In the genomic region with DNA sequence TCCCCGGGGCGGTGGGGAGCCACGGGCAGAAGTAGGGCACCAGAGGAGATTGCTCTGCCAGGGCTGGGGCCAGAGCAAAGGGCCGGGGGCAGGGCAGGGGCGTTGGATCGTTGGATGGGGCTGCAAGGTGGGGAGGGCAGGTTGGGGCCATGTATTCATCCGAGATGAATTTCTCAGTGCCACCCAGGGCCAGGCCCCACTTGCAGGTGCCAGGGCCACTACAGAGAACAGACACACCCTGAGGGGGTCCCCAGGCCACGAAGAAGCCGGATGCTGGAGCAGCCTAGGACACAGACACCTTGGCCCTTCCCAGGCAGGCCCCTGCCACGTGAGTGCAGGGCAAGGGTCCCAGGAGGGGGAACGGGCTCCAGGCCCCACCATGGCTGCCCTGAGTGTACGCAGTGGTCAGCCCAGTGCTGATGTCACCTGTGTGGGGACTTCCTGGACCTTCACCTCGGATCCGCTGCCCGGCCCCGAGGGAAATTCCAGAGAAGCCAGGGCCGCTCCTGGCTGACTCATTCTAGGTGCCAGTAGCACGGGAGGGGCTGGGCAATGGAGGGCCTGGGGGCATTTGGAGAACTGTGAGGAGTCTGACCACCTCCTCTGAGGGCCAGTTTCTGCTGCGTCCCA, we compare ENCODE assay signal across 11 cellular contexts. TPM values are rescaled to one million over a fixed set of nuclear protein-coding genes. Genes with fewer than 3 reads are reported as not detected.
DNase-seq lines count a peak whose midpoint lies in the region; ATAC-seq and TF ChIP-seq lines count a peak whose summit lies in the region.
"Had no signal": no experiment of that assay in that cellular context is flagged by ENCODE, and none has a peak within 500 bp of the region (broad histone marks: within the 10 kb centered on the region; RNA-seq: fewer than 3 reads in every experiment).

No MANE protein-coding gene starts in this region.

- H3K27me3 ChIP-seq in body of pancreas: no peaks in the 10 kb centered on the region
- no peaks in the 10 kb centered on the region for H3K27me3 ChIP-seq in mesendoderm (ENCODE audit: insufficient read depth, low read length, poor library complexity)
- no peaks in the 10 kb centered on the region for H3K27me3 ChIP-seq in testis
- H3K27me3 ChIP-seq: BLaER1 had no signal

- H3K23ac ChIP-seq in mesendoderm (ENCODE audit: low read length): no peak overlapping the region

- CTCF ChIA-PET in Calu3 (lab: Charles Lee): interaction anchor here (0.8 kb wide), 1 partner anchor 51 kb away, joined by 4 read pairs; no protein-coding TSS in a partner anchor

- peaks cover 44% of the 10 kb centered on the region for H3K4me1 ChIP-seq in body of pancreas
- H3K4me1 ChIP-seq in mesendoderm (ENCODE audit: control insufficient read depth, low read depth, low read length): no peaks in the 10 kb centered on the region
- no peaks in the 10 kb centered on the region for H3K4me1 ChIP-seq in testis

- H2AK5ac ChIP-seq in mesendoderm (ENCODE audit: low read length): no peak overlapping the region

- H3K36me3 ChIP-seq in body of pancreas (replicated peaks in 1 of 2; ENCODE audit: insufficient read depth in 1 of 2, low read depth in 2 of 2) (no peaks in the 10 kb centered on the region), mesendoderm (ENCODE audit: control insufficient read depth, insufficient read depth, low read length) (no peaks in the 10 kb centered on the region), testis (ENCODE audit: low read depth, missing control alignments) (no peaks in the 10 kb centered on the region)
- H3K36me3 ChIP-seq: BLaER1 had no signal

- no peaks in the 10 kb centered on the region for H3K79me2 ChIP-seq in mesendoderm (ENCODE audit: control insufficient read depth, insufficient read depth, low read length)

- intact Hi-C loops in Calu3 (cut with micrococcal nuclease; ENCODE audit: unreplicated experiment) (loop anchor here (5.0 kb wide), 1 partner anchor 81 kb away; a partner anchor contains a TSS), body of pancreas (cut with DNase I) (no loop called here), testis (cut with DNase I; ENCODE audit: low total_unique reads) (no loop called here)

- BruUV-seq in Calu3 (replicated peaks; lab: Mats Ljungman, UMichigan): no TSS peak

- H3K36me3 Mint-ChIP-seq in Calu3 (ENCODE audit: insufficient read depth, unreplicated experiment): peaks cover 21% of the 10 kb centered on the region
- H3K36me3 Mint-ChIP-seq: type B pancreatic cell had no signal

- TF ChIP-seq CTCF in Calu3 (IDR thresholded peaks at IDR 0.05; ENCODE audit: unreplicated experiment) (no peak), body of pancreas (IDR thresholded peaks at IDR 0.05) (no peak), testis (IDR thresholded peaks at IDR 0.05) (no peak)

- H3K4me1 Mint-ChIP-seq in Calu3 (ENCODE audit: low read depth, unreplicated experiment): peaks cover 31% of the 10 kb centered on the region

- no peak overlapping the region for H2BK120ac ChIP-seq in mesendoderm (ENCODE audit: low read depth, low read length)

- no peak overlapping the region for H4K5ac ChIP-seq in mesendoderm (ENCODE audit: low read length)

- peak overlapping the region; percentile 18 for H3K4ac ChIP-seq in mesendoderm (ENCODE audit: low read depth, low read length)

- no peak overlapping the region for H2BK5ac ChIP-seq in mesendoderm (ENCODE audit: low read length)

- H3K79me1 ChIP-seq in mesendoderm (ENCODE audit: low read length): no peaks in the 10 kb centered on the region

- no peak overlapping the region for H3K9ac ChIP-seq in mesendoderm (ENCODE audit: low read length)
- H3K9ac ChIP-seq: BLaER1 had no signal

- peak; percentile 91 for DNase-seq in Calu3
- DNase-seq in body of pancreas: peak; percentile 54 to 74 (median 62)
- DNase-seq in mesendoderm: peak; percentile 92
- no peak for DNase-seq in testis
- DNase-seq in DMS79 (lab: John Stamatoyannopoulos, UW): no peak
- no peak for DNase-seq in NCI-H1048 (lab: John Stamatoyannopoulos, UW)
- DNase-seq in OCI-M2 (lab: John Stamatoyannopoulos, UW; ENCODE audit: unreplicated experiment): no peak

- no peak overlapping the region for H3K4me3 ChIP-seq in body of pancreas
- H3K4me3 ChIP-seq in mesendoderm (ENCODE audit: low read length): no peak overlapping the region
- H3K4me3 ChIP-seq in testis: no peak overlapping the region
- H3K4me3 ChIP-seq: BLaER1 had no signal

- TF ChIP-seq POLR2A in body of pancreas (IDR thresholded peaks at IDR 0.05) (peak in 2 of 3 donors; percentile 43 to 46), testis (IDR thresholded peaks at IDR 0.05) (no peak)

- H3K18ac ChIP-seq in mesendoderm (ENCODE audit: low read length): no peak overlapping the region

- H2BK15ac ChIP-seq in mesendoderm (replicated peaks; ENCODE audit: low read depth): no peak overlapping the region

- no peak overlapping the region for H3K4me2 ChIP-seq in mesendoderm (ENCODE audit: low read length)
- H3K4me2 ChIP-seq: BLaER1 had no signal

- H3K27ac Mint-ChIP-seq in Calu3 (ENCODE audit: unreplicated experiment): peak overlapping the region; percentile 79
- H3K27ac Mint-ChIP-seq: T-helper 1 cell treated with Interleukin-12 subunit alpha and Interleukin-12 subunit beta and Interleukin-4 antibody, amounts not matched to agents 30 μg/mL and 1 μg/mL, for 36 hours had no signal

- ATAC-seq in HG03196 (IDR thresholded peaks at IDR 0.05; ENCODE audit: unreplicated experiment): peak; percentile 66
- peak; percentile 55 for ATAC-seq in body of pancreas

- peak overlapping the region; percentile 30 for H3K4me3 Mint-ChIP-seq in Calu3 (ENCODE audit: low read depth, unreplicated experiment)
- H3K4me3 Mint-ChIP-seq: T-helper 1 cell treated with Interleukin-12 subunit alpha and Interleukin-12 subunit beta and Interleukin-4 antibody, amounts not matched to agents 30 μg/mL and 1 μg/mL, for 36 hours; type B pancreatic cell had no signal

- H3K9me3 ChIP-seq in body of pancreas (no peaks in the 10 kb centered on the region), testis (no peaks in the 10 kb centered on the region)
- H3K9me3 ChIP-seq: BLaER1 had no signal

- H3K9me3 Mint-ChIP-seq in Calu3 (ENCODE audit: low read depth, unreplicated experiment): peaks cover 3% of the 10 kb centered on the region
- H3K9me3 Mint-ChIP-seq: T-helper 1 cell treated with Interleukin-12 subunit alpha and Interleukin-12 subunit beta and Interleukin-4 antibody, amounts not matched to agents 30 μg/mL and 1 μg/mL, for 36 hours; type B pancreatic cell had no signal

- peak overlapping the region; percentile 49 for H3K56ac ChIP-seq in mesendoderm (ENCODE audit: low read length)

- 70 to 81% methylated on average over 9 to 18 of the region's 19 CpGs for WGBS in body of pancreas, 2 donors
- WGBS in mesendoderm (ENCODE audit: extremely low coverage, insufficient coverage, low lambda C conversion rate): no CpG with 5 or more reads among the region's 19 CpGs
- 82 to 85% methylated on average over 9 to 18 of the region's 19 CpGs for WGBS in testis, 2 donors

- H4K8ac ChIP-seq in mesendoderm (ENCODE audit: low read depth, low read length): no peak overlapping the region

- peak overlapping the region in 3 of 4 donors; percentile 55 to 87 (median 81) for H3K27ac ChIP-seq in body of pancreas
- H3K27ac ChIP-seq in mesendoderm (ENCODE audit: low read depth, low read length): peak overlapping the region; percentile 45
- H3K27ac ChIP-seq in testis: no peak overlapping the region
- H3K27ac ChIP-seq: BLaER1 had no signal

- H3K27me3 Mint-ChIP-seq in Calu3 (ENCODE audit: unreplicated experiment): no peaks in the 10 kb centered on the region

RNA-seq across cellular contexts. Expression of a gene that starts 9.6 kb away (rescaled TPM):
- total RNA-seq in Calu3 (2022) (84.9 and 97.8 TPM in 2 replicates), body of pancreas (10 to 100 TPM; 14.0 to 30.7 TPM), testis (10 to 100 TPM; 58.9 to 65.0 TPM)
- 16.7 TPM for polyA plus RNA-seq in mesendoderm (2013, experiment 1 of 2)
- 15.3 TPM for polyA plus RNA-seq in mesendoderm (2013, experiment 2 of 2)
- 34.3 TPM for polyA plus RNA-seq in testis (ENCODE audit: insufficient read depth, low read depth, low replicate concordance)

RNA-seq across cellular contexts. Expression of a gene that starts 21.9 kb away (rescaled TPM):
- total RNA-seq in Calu3 (2022) (55.8 and 58.3 TPM in 2 replicates), body of pancreas (10 to 100 TPM; 49.0 to 68.6 TPM), testis (100 to 1,000 TPM; 194 to 209 TPM)
- polyA plus RNA-seq in mesendoderm (2013, experiment 1 of 2): 33.8 TPM
- 34.4 TPM for polyA plus RNA-seq in mesendoderm (2013, experiment 2 of 2)
- polyA plus RNA-seq in testis (ENCODE audit: insufficient read depth, low read depth, low replicate concordance): 197 TPM

RNA-seq across cellular contexts. Expression of a gene that starts 54.1 kb away (rescaled TPM):
- total RNA-seq in Calu3 (2022) (4.2 and 5.7 TPM in 2 replicates), body of pancreas (under 1 TPM; 0.33 to 0.78 TPM), testis (1 to 10 TPM; 5.2 to 6.6 TPM)
- polyA plus RNA-seq in mesendoderm (2013, experiment 1 of 2): 3.2 TPM
- 3.5 TPM for polyA plus RNA-seq in mesendoderm (2013, experiment 2 of 2)
- polyA plus RNA-seq in testis (ENCODE audit: insufficient read depth, low read depth, low replicate concordance): 1.5 TPM

RNA-seq across cellular contexts. Expression of a gene that starts 57.9 kb away (rescaled TPM):
- total RNA-seq in Calu3 (2022): 86.6 and 91.8 TPM in 2 replicates
- 100 to 1,000 TPM; 156 to 157 TPM for total RNA-seq in body of pancreas
- polyA plus RNA-seq in mesendoderm (2013, experiment 1 of 2): 127 TPM
- 122 TPM for polyA plus RNA-seq in mesendoderm (2013, experiment 2 of 2)
- total RNA-seq in testis: 100 to 1,000 TPM; 104 to 166 TPM
- 94.5 TPM for polyA plus RNA-seq in testis (ENCODE audit: insufficient read depth, low read depth, low replicate concordance)

Comparison
In these comparisons a context has a peak if more than half of its experiments do, and no peak if none do; other contexts are left out.
1. DNase-seq: peak in Calu3 (single experiment), body of pancreas (4 of 4) and mesendoderm (single experiment); none in testis (single experiment), DMS79 (single experiment), NCI-H1048 (single experiment) and OCI-M2 (single experiment).
2. H3K27ac ChIP-seq: peak in body of pancreas (3 of 4) and mesendoderm (single experiment); none in testis (0 of 2).